In the genomic region with DNA sequence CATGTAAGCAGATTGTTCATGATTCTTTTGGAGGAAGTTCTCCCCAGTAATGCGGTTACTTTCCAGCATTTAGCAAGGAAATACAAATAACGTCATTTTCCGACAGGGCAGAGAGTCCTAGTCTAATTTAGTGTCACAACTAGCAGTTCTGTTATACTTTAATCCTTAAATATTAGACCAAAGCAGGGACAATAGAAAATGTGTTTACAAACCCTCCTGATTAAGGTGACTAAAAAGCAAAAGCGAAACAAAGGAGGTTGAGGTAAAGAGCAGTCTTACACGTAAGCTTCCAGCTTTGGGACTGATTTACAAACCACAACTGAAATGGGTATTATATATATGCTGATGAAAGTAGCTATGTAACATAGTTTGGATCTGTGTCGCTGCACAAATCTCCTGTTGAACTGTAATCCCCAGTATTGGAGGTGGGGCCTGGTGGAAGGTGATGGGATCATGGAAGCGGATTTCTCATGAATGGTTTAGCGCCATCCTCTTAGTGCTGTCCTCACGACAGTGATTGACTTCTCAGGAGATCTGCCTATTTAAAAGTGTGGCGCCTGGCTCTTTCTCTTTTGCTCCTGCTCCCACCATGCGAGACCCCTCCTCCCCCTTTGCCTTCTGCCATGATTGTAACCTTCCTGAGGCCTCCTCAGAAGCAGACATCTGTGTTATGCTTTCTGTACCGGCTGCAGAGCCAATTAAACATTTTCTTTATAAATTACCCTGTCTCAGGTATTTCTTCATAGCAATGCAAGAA, we compare ENCODE assay signal across 9 cellular contexts.
DNase-seq lines count a peak whose midpoint lies in the region; ATAC-seq and FAIRE-seq lines count a peak whose summit lies in the region.
"Had no signal": no experiment of that assay in that cellular context is flagged by ENCODE, and none has a peak within 500 bp of the region (broad histone marks: within the 10 kb centered on the region; RNA-seq: fewer than 3 reads in every experiment).

No MANE protein-coding gene starts in this region.

- peak overlapping the region; percentile 64 for H3K27ac Mint-ChIP-seq in activated naive CD8-positive, alpha-beta T cell treated with anti-CD3 and anti-CD28 coated beads, Interleukin-2, amount 50 U/mL, for 24 hours

- peak overlapping the region; percentile 68 for H3K4me3 Mint-ChIP-seq in activated naive CD8-positive, alpha-beta T cell treated with anti-CD3 and anti-CD28 coated beads, Interleukin-2, amount 50 U/mL, for 24 hours

- DNase-seq in AML-193 (lab: John Stamatoyannopoulos, UW) (peak; percentile 27 to 60), NK-92 (lab: John Stamatoyannopoulos, UW; ENCODE audit: unreplicated experiment) (no peak), amygdala (lab: John Stamatoyannopoulos, UW) (no peak), urothelium cell line (ENCODE audit: low spot score) (no peak), SKM-1 treated with dmso at 0.1 percent for 144 hours (lab: John Stamatoyannopoulos, UW; ENCODE audit: unreplicated experiment) (no peak)
- DNase-seq in activated naive CD8-positive, alpha-beta T cell treated with anti-CD3 and anti-CD28 coated beads, Interleukin-2, amount 50 U/mL, for 24 hours: no peak
- DNase-seq: NCI-H526 treated with DMSO at 0.1 percent for 48 hours had no signal

- peaks cover 2% of the 10 kb centered on the region for H3K36me3 Mint-ChIP-seq in activated naive CD8-positive, alpha-beta T cell treated with anti-CD3 and anti-CD28 coated beads, Interleukin-2, amount 50 U/mL, for 24 hours (ENCODE audit: low read depth)

- no peak for FAIRE-seq in urothelium cell line (lab: Jason Lieb, UNC)

- H3K27me3 Mint-ChIP-seq in activated naive CD8-positive, alpha-beta T cell treated with anti-CD3 and anti-CD28 coated beads, Interleukin-2, amount 50 U/mL, for 24 hours: no peaks in the 10 kb centered on the region

- H3K9me3 Mint-ChIP-seq in activated naive CD8-positive, alpha-beta T cell treated with anti-CD3 and anti-CD28 coated beads, Interleukin-2, amount 50 U/mL, for 24 hours: no peaks in the 10 kb centered on the region

- ATAC-seq in GM19023 (IDR thresholded peaks at IDR 0.05; ENCODE audit: unreplicated experiment) (peak; percentile 86), HG03064 (IDR thresholded peaks at IDR 0.05; ENCODE audit: low read depth, unreplicated experiment) (peak; percentile 75)
- peak; percentile 71 for ATAC-seq in activated naive CD8-positive, alpha-beta T cell treated with anti-CD3 and anti-CD28 coated beads, Interleukin-2, amount 50 U/mL, for 24 hours

- H3K4me1 Mint-ChIP-seq in activated naive CD8-positive, alpha-beta T cell treated with anti-CD3 and anti-CD28 coated beads, Interleukin-2, amount 50 U/mL, for 24 hours: peaks cover 65% of the 10 kb centered on the region

Comparison
In these comparisons a context has a peak if more than half of its experiments do, and no peak if none do; other contexts are left out.
1. DNase-seq: peak in AML-193 (2 of 2); none in activated naive CD8-positive, alpha-beta T cell treated with anti-CD3 and anti-CD28 coated beads, Interleukin-2, amount 50 U/mL, for 24 hours (single experiment), NK-92 (single experiment), amygdala (0 of 56), urothelium cell line (single experiment) and SKM-1 treated with dmso at 0.1 percent for 144 hours (single experiment).
2. Peak in every context shown above with its lines, with median percentiles within 50 percentile points of each other: ATAC-seq.